In genomic region chr19:48351341-48351752, GRCh38 we compare ENCODE assay signal across 8 cellular contexts. TPM values are rescaled to one million over a fixed set of nuclear protein-coding genes. Genes with fewer than 3 reads are reported as not detected.
DNase-seq lines count a peak whose midpoint lies in the region; ATAC-seq and TF ChIP-seq lines count a peak whose summit lies in the region.

No MANE protein-coding gene starts in this region.

- no peak overlapping the region for H3K27ac ChIP-seq in CD8-positive, alpha-beta memory T cell (ENCODE audit: low read depth, low read length)

- ATAC-seq in HG03108 (IDR thresholded peaks at IDR 0.05; ENCODE audit: unreplicated experiment) (no peak), HG02884 (IDR thresholded peaks at IDR 0.05; ENCODE audit: unreplicated experiment) (no peak)

- CTCF ChIA-PET in CD8-positive, alpha-beta memory T cell (lab: Charles Lee), result interaction anchor here (0.6 to 1.3 kb wide), 3 partner anchors 17 to 149 kb away, joined by 3 to 8 read pairs (median 3); partner anchors contain the start of gene KDELR1

- H3K27me3 ChIP-seq in CD8-positive, alpha-beta memory T cell (ENCODE audit: insufficient read depth, low read length, poor library complexity, severe bottlenecking), result no peaks in the 10 kb centered on the region

- peaks cover 0 to 10% (median 6%) of the 10 kb centered on the region in 3 donors for H3K36me3 Mint-ChIP-seq in CD8-positive, alpha-beta memory T cell
- H3K36me3 Mint-ChIP-seq in progenitor cell of endocrine pancreas (ENCODE audit: insufficient read depth), result no peaks in the 10 kb centered on the region

- H3K27ac Mint-ChIP-seq in CD8-positive, alpha-beta memory T cell, result peak overlapping the region in 3 of 8 donors; percentile 23 to 85 (median 65)
- no peak overlapping the region for H3K27ac Mint-ChIP-seq in progenitor cell of endocrine pancreas

- peak; percentile 73 for TF ChIP-seq CTCF in progenitor cell of endocrine pancreas (IDR thresholded peaks at IDR 0.05; ENCODE audit: unreplicated experiment)

- H3K27me3 Mint-ChIP-seq in CD8-positive, alpha-beta memory T cell, result no peaks in the 10 kb centered on the region
- no peaks in the 10 kb centered on the region for H3K27me3 Mint-ChIP-seq in progenitor cell of endocrine pancreas

- DNase-seq in CD8-positive, alpha-beta memory T cell, result peak; percentile 58 to 82 (median 67)
- peak; percentile 46 for DNase-seq in HPDE6-E6E7 (ENCODE audit: extremely low spot score)
- DNase-seq in RKO (ENCODE audit: low spot score), result peak; percentile 54
- peak; percentile 67 for DNase-seq in activated T-helper 9 cell treated with anti-CD3 and anti-CD28 coated beads, Interleukin-2, amount 50 U/mL, for 16 hours (ENCODE audit: low read depth)
- peak; percentile 61 for DNase-seq in glomerular visceral epithelial cell (ENCODE audit: extremely low spot score)
- DNase-seq in progenitor cell of endocrine pancreas (ENCODE audit: low spot score, unreplicated experiment), result peak; percentile 65

- POLR2A ChIA-PET in CD8-positive, alpha-beta memory T cell (lab: Charles Lee), result no interaction called here

- no peak overlapping the region for H3K4me3 Mint-ChIP-seq in CD8-positive, alpha-beta memory T cell
- no peak overlapping the region for H3K4me3 Mint-ChIP-seq in progenitor cell of endocrine pancreas (ENCODE audit: low read depth)

- H3K4me3 ChIP-seq in CD8-positive, alpha-beta memory T cell (ENCODE audit: low read length), result no peak overlapping the region

- H3K4me1 ChIP-seq in CD8-positive, alpha-beta memory T cell (ENCODE audit: insufficient read depth, low read length), result no peaks in the 10 kb centered on the region

- no peaks in the 10 kb centered on the region for H3K9me3 Mint-ChIP-seq in CD8-positive, alpha-beta memory T cell
- H3K9me3 Mint-ChIP-seq in progenitor cell of endocrine pancreas (ENCODE audit: low read depth), result no peaks in the 10 kb centered on the region

- no peaks in the 10 kb centered on the region for H3K36me3 ChIP-seq in CD8-positive, alpha-beta memory T cell (ENCODE audit: insufficient read depth, low read length)

- H3K9me3 ChIP-seq in CD8-positive, alpha-beta memory T cell (ENCODE audit: low read length), result no peaks in the 10 kb centered on the region

- H3K4me1 Mint-ChIP-seq in CD8-positive, alpha-beta memory T cell, result peaks cover 0 to 3% (median 3%) of the 10 kb centered on the region in 3 donors
- peaks cover 12% of the 10 kb centered on the region for H3K4me1 Mint-ChIP-seq in progenitor cell of endocrine pancreas (ENCODE audit: low read depth)

RNA-seq across cellular contexts. Expression of gene TMEM143, which starts 12.4 kb away (rescaled TPM):
- 10 to 100 TPM; 11.4 to 15.8 TPM for total RNA-seq in CD8-positive, alpha-beta memory T cell
- polyA plus RNA-seq in CD8-positive, alpha-beta memory T cell, result 9.2 TPM
- 9.5 and 10.3 TPM in 2 replicates for total RNA-seq in progenitor cell of endocrine pancreas

RNA-seq across cellular contexts. Expression of gene SYNGR4, which starts 12.8 kb away (rescaled TPM):
- not detected for total RNA-seq in CD8-positive, alpha-beta memory T cell
- polyA plus RNA-seq in CD8-positive, alpha-beta memory T cell, result not detected
- total RNA-seq in progenitor cell of endocrine pancreas, result not detected in 2 replicates

RNA-seq across cellular contexts. Expression of gene EMP3, which starts 26.0 kb away (rescaled TPM):
- total RNA-seq in CD8-positive, alpha-beta memory T cell, result 100 to 1,000 TPM; 273 to 278 TPM
- polyA plus RNA-seq in CD8-positive, alpha-beta memory T cell, result 1,041 TPM
- 2.9 and 3.8 TPM in 2 replicates for total RNA-seq in progenitor cell of endocrine pancreas

RNA-seq across cellular contexts. Expression of gene KDELR1, which starts 40.0 kb away (rescaled TPM):
- total RNA-seq in CD8-positive, alpha-beta memory T cell, result 10 to 100 TPM; 78.7 to 82.9 TPM
- polyA plus RNA-seq in CD8-positive, alpha-beta memory T cell, result 32.5 TPM
- 207 and 213 TPM in 2 replicates for total RNA-seq in progenitor cell of endocrine pancreas

RNA-seq across cellular contexts. Expression of gene GRIN2D, which starts 42.1 kb away (rescaled TPM):
- under 1 TPM; 0.13 to 0.26 TPM for total RNA-seq in CD8-positive, alpha-beta memory T cell
- 0.05 TPM for polyA plus RNA-seq in CD8-positive, alpha-beta memory T cell
- 0.22 and 0.34 TPM in 2 replicates for total RNA-seq in progenitor cell of endocrine pancreas

Comparison
In these comparisons a context has a peak if more than half of its experiments do, and no peak if none do; other contexts are left out.
1. RNA of gene EMP3, which starts 26.0 kb away (total RNA-seq): 273 to 278 TPM in CD8-positive, alpha-beta memory T cell; 2.9 to 3.8 TPM in progenitor cell of endocrine pancreas; every median in the first group is over 10 times any median in the second.
2. Peak in every context shown above with its lines, with median percentiles within 50 percentile points of each other: DNase-seq.